ENCODE assay signal across 1 cellular context in the genomic region with DNA sequence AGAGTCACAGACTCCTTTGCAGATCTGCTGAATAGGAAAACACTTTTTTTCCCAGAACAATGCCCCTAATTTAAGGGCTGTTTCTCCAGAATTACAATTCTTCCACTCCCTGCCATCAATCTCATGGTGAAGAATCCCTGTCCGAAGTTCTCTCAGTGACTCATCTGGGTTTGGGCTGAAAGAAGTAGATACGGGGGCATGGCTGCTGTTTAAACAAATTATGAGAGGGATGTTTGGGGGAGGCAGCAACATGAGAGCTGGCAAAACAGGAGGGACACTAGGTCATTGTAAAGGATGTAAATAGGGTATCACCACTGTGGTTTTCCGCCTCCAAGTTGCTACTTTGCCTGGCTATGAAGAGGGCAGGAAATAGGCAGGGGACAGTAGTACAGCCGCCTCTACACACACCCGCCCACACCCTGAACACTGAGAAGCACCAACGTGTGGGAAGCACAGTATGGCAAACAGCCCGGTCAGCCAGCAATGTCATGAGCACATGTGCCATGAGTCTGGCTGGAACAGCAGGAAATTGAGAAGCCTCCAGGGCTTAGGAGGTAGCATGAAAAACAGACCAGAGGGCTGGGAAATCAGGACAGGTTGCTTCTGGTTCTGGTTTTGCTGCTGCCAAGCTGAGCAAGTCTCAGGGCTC.
TF ChIP-seq lines count a peak whose summit lies in the region.

No MANE protein-coding gene starts in this region.

TF ChIP-seq in IMR-90, 13 proteins besides CTCF, POLR2A, EP300 and RAD21:
- no peak for TF ChIP-seq MAFK (IDR thresholded peaks at IDR 0.05; ENCODE audit: low read depth, low read length)
- TF ChIP-seq CEBPB (IDR thresholded peaks at IDR 0.05; ENCODE audit: low read depth, low read length): no peak
- TF ChIP-seq BHLHE40 (IDR thresholded peaks at IDR 0.05; ENCODE audit: low read depth, low read length): peak; percentile 77; the same call in 1 of the 2 replicates
- no peak for TF ChIP-seq RFX5 (IDR thresholded peaks at IDR 0.05; ENCODE audit: low read depth, low read length)
- peak; percentile 95 for TF ChIP-seq MXI1 (IDR thresholded peaks at IDR 0.05; ENCODE audit: borderline replicate concordance, low read depth, low read length)
- TF ChIP-seq FOS (IDR thresholded peaks at IDR 0.05; ENCODE audit: low read depth, low read length): peak; percentile 49; the same call in 1 of the 2 replicates
